8 cellular contexts compared by ENCODE assay signal in genomic region chr1:45340816-45341215, GRCh38. TPM values are rescaled to one million over a fixed set of nuclear protein-coding genes. Genes with fewer than 3 reads are reported as not detected.
DNase-seq lines count a peak whose midpoint lies in the region; ATAC-seq and TF ChIP-seq lines count a peak whose summit lies in the region.

No MANE protein-coding gene starts in this region.

- peak overlapping the region; percentile 97 for H3K4me3 Mint-ChIP-seq in activated CD4-positive, alpha-beta T cell treated with anti-CD3 and anti-CD28 coated beads, Interleukin-2, amount 10 ng/mL, durations not matched to agents 7 days and 5 days
- H3K4me3 Mint-ChIP-seq in nephron progenitor cell: peak overlapping the region; percentile 99

- POLR2A ChIA-PET in activated CD4-positive, alpha-beta T cell treated with anti-CD3 and anti-CD28 coated beads, Interleukin-2, amount 10 ng/mL, durations not matched to agents 7 days and 5 days (lab: Charles Lee): interaction anchor here (0.6 to 3.0 kb wide), 7 partner anchors 13 to 619 kb away, joined by 3 to 22 read pairs (median 9); partner anchors contain the start of genes CCDC163, HPDL, MMACHC and TESK2
- POLR2A ChIA-PET in PC-3 (lab: Charles Lee; ENCODE audit: unreplicated experiment): interaction anchor here (0.5 to 0.9 kb wide), 4 partner anchors 38 to 328 kb away, joined by 3 to 22 read pairs (median 6); partner anchors contain the start of genes CCDC163 and MMACHC

- TF ChIP-seq CTCF in PC-3 (conservative IDR thresholded peaks at IDR 0.05; ENCODE audit: low read depth, low read length): no peak
- no peak for TF ChIP-seq CTCF in nephron progenitor cell (IDR thresholded peaks at IDR 0.05)

- peak overlapping the region; percentile 98 for H3K27ac Mint-ChIP-seq in activated CD4-positive, alpha-beta T cell treated with anti-CD3 and anti-CD28 coated beads, Interleukin-2, amount 10 ng/mL, durations not matched to agents 7 days and 5 days
- H3K27ac Mint-ChIP-seq in nephron progenitor cell: peak overlapping the region; percentile 99

- H3K4me3 ChIP-seq in PC-3 (ENCODE audit: low read length): peak overlapping the region; percentile 83
- H3K4me3 ChIP-seq in ectodermal cell (ENCODE audit: insufficient read depth, low read depth, low read length): peak overlapping the region; percentile 77

- 0 out of 2 replicates have a peak, but pooled peaks have one; percentile 0 for ATAC-seq in PC-3

- H3F3A ChIP-seq in PC-3 (ENCODE audit: low read length, unreplicated experiment): no peaks in the 10 kb centered on the region

- BruUV-seq in PC-3 (replicated peaks; lab: Mats Ljungman, UMichigan): no TSS peak

- peaks cover 34% of the 10 kb centered on the region for H3K4me1 ChIP-seq in PC-3 (ENCODE audit: insufficient read depth, low read length)
- H3K4me1 ChIP-seq in ectodermal cell (ENCODE audit: control insufficient read depth, insufficient read depth, low read length): peaks cover 9% of the 10 kb centered on the region

- H3K27me3 Mint-ChIP-seq in activated CD4-positive, alpha-beta T cell treated with anti-CD3 and anti-CD28 coated beads, Interleukin-2, amount 10 ng/mL, durations not matched to agents 7 days and 5 days: no peaks in the 10 kb centered on the region
- peaks cover 5% of the 10 kb centered on the region for H3K27me3 Mint-ChIP-seq in nephron progenitor cell (ENCODE audit: low read depth, poor library complexity)

- H3K9ac ChIP-seq in PC-3 (ENCODE audit: low read length): peak overlapping the region; percentile 91

- peaks cover 50% of the 10 kb centered on the region for H3K4me1 Mint-ChIP-seq in activated CD4-positive, alpha-beta T cell treated with anti-CD3 and anti-CD28 coated beads, Interleukin-2, amount 10 ng/mL, durations not matched to agents 7 days and 5 days
- H3K4me1 Mint-ChIP-seq in nephron progenitor cell: peaks cover 61% of the 10 kb centered on the region

- peaks cover 59% of the 10 kb centered on the region for H3K36me3 Mint-ChIP-seq in activated CD4-positive, alpha-beta T cell treated with anti-CD3 and anti-CD28 coated beads, Interleukin-2, amount 10 ng/mL, durations not matched to agents 7 days and 5 days (ENCODE audit: low read depth)
- H3K36me3 Mint-ChIP-seq in nephron progenitor cell (ENCODE audit: low read depth): peaks cover 50% of the 10 kb centered on the region

- CTCF ChIA-PET in activated CD4-positive, alpha-beta T cell treated with anti-CD3 and anti-CD28 coated beads, Interleukin-2, amount 10 ng/mL, durations not matched to agents 7 days and 5 days (lab: Charles Lee): interaction anchor here (0.8 to 2.2 kb wide), 10 partner anchors 11 to 610 kb away, joined by 3 to 8 read pairs (median 4); partner anchors contain the start of genes CCDC163, HPDL, MMACHC and PRDX1
- CTCF ChIA-PET in PC-3 (lab: Charles Lee): interaction anchor here (0.7 to 2.2 kb wide), 3 partner anchors 19 to 326 kb away, joined by 3 to 18 read pairs (median 3); no protein-coding TSS in a partner anchor

- peak overlapping the region; percentile 84; the same call in 1 of the 2 replicates for H2AFZ ChIP-seq in PC-3 (ENCODE audit: low read length)

- peaks cover 34% of the 10 kb centered on the region for H3K36me3 ChIP-seq in PC-3 (ENCODE audit: low read depth, low read length)
- H3K36me3 ChIP-seq in ectodermal cell (ENCODE audit: control insufficient read depth, insufficient read depth, low read length): peaks cover 27% of the 10 kb centered on the region

- peaks cover 45% of the 10 kb centered on the region for H3K79me2 ChIP-seq in PC-3 (ENCODE audit: low read length)

- H3K9me2 ChIP-seq in PC-3 (replicated peaks; ENCODE audit: low read length): no peaks in the 10 kb centered on the region

- H3K27ac ChIP-seq in PC-3 (ENCODE audit: low read length): peak overlapping the region; percentile 76; the same call in 1 of the 2 replicates
- H3K27ac ChIP-seq in ectodermal cell (ENCODE audit: insufficient read depth, low read depth, low read length, poor library complexity, severe bottlenecking): peak overlapping the region; percentile 96

- H4K20me1 ChIP-seq in PC-3 (ENCODE audit: low read length): 0 out of 2 replicates have a peak, but pooled peaks cover 3% of the 10 kb centered on the region

- 45 to 48% methylated on average over 6 of the region's 6 CpGs for WGBS in ectodermal cell, 2 experiments

- peaks cover 8% of the 10 kb centered on the region for H3K9me3 Mint-ChIP-seq in activated CD4-positive, alpha-beta T cell treated with anti-CD3 and anti-CD28 coated beads, Interleukin-2, amount 10 ng/mL, durations not matched to agents 7 days and 5 days
- no peaks in the 10 kb centered on the region for H3K9me3 Mint-ChIP-seq in nephron progenitor cell

- no peaks in the 10 kb centered on the region for H3K9me3 ChIP-seq in PC-3 (ENCODE audit: low read length)
- no peaks in the 10 kb centered on the region for H3K9me3 ChIP-seq in ectodermal cell (ENCODE audit: control insufficient read depth, low read length)

- intact Hi-C loops in PC-3 (cut with micrococcal nuclease): loop anchor here (1.0 to 5.0 kb wide), 3 partner anchors 38 to 328 kb away; partner anchors contain the start of genes TESK2 and UROD

- peak overlapping the region; percentile 91 for H3K4me2 ChIP-seq in PC-3 (ENCODE audit: low read length)

- DNase-seq in activated CD4-positive, alpha-beta T cell treated with anti-CD3 and anti-CD28 coated beads, Interleukin-2, amount 10 ng/mL, durations not matched to agents 7 days and 5 days: peak; percentile 42
- DNase-seq in activated CD4-positive, alpha-beta T cell treated with anti-CD3 and anti-CD28 coated beads, Interleukin-2, amount 50 U/mL, for 4 hours: no peak
- DNase-seq in PC-3 (no peak), nephron progenitor cell (no peak), DMS79 treated with DMSO at 0.1 percent for 48 hours (lab: John Stamatoyannopoulos, UW) (no peak), cerebellum (ENCODE audit: low spot score) (no peak), mesenteric fat pad (ENCODE audit: low spot score) (no peak)

- H3K27me3 ChIP-seq in PC-3 (ENCODE audit: low read length) (no peaks in the 10 kb centered on the region), ectodermal cell (ENCODE audit: control insufficient read depth, insufficient read depth, low read length, poor library complexity, severe bottlenecking) (no peaks in the 10 kb centered on the region)

RNA-seq across cellular contexts. Expression of gene MUTYH, which starts 0.6 kb away (rescaled TPM):
- total RNA-seq in activated CD4-positive, alpha-beta T cell treated with anti-CD3 and anti-CD28 coated beads, Interleukin-2, amount 10 ng/mL, durations not matched to agents 7 days and 5 days: 10 to 100 TPM; 51.7 to 55.1 TPM
- total RNA-seq in PC-3 (2014; rRNA removed): 21.4 and 22.8 TPM in 2 replicates
- polyA plus RNA-seq in ectodermal cell (2013, experiment 1 of 4): 58.6 TPM
- 48.3 TPM for polyA plus RNA-seq in ectodermal cell (2013, experiment 2 of 4)
- polyA plus RNA-seq in ectodermal cell (2013, experiment 3 of 4): 51.6 TPM
- 52.8 TPM for polyA plus RNA-seq in ectodermal cell (2013, experiment 4 of 4)
- total RNA-seq in cerebellum: 18.4 TPM
- 14.4 TPM for total RNA-seq in mesenteric fat pad

RNA-seq across cellular contexts. Expression of gene TOE1, which starts 0.8 kb away (rescaled TPM):
- 10 to 100 TPM; 22.6 to 34.4 TPM for total RNA-seq in activated CD4-positive, alpha-beta T cell treated with anti-CD3 and anti-CD28 coated beads, Interleukin-2, amount 10 ng/mL, durations not matched to agents 7 days and 5 days
- total RNA-seq in PC-3 (2014; rRNA removed) (18.2 and 19.5 TPM in 2 replicates), cerebellum (8.5 TPM), mesenteric fat pad (7.2 TPM)
- polyA plus RNA-seq in ectodermal cell (2013, experiment 1 of 4): 10.2 TPM
- polyA plus RNA-seq in ectodermal cell (2013, experiment 2 of 4): 17.8 TPM
- polyA plus RNA-seq in ectodermal cell (2013, experiment 3 of 4): 10.9 TPM
- polyA plus RNA-seq in ectodermal cell (2013, experiment 4 of 4): 12.0 TPM

RNA-seq across cellular contexts. Expression of gene HPDL, which starts 14.1 kb away (rescaled TPM):
- total RNA-seq in activated CD4-positive, alpha-beta T cell treated with anti-CD3 and anti-CD28 coated beads, Interleukin-2, amount 10 ng/mL, durations not matched to agents 7 days and 5 days: 1 to 10 TPM; 6.2 to 6.5 TPM
- total RNA-seq in PC-3 (2014; rRNA removed): not detected in 2 replicates
- 3.0 TPM for polyA plus RNA-seq in ectodermal cell (2013, experiment 1 of 4)
- 2.3 TPM for polyA plus RNA-seq in ectodermal cell (2013, experiment 2 of 4)
- polyA plus RNA-seq in ectodermal cell (2013, experiment 3 of 4): 1.3 TPM
- 1.4 TPM for polyA plus RNA-seq in ectodermal cell (2013, experiment 4 of 4)
- 1.3 TPM for total RNA-seq in cerebellum
- 1.00 TPM for total RNA-seq in mesenteric fat pad
